Comparison of ENCODE assay signal across 16 cellular contexts in genomic region chrX:31590581-31591113, GRCh38.
DNase-seq lines count a peak whose midpoint lies in the region; ATAC-seq and TF ChIP-seq lines count a peak whose summit lies in the region.
"Had no signal": no experiment of that assay in that cellular context is flagged by ENCODE, and none has a peak within 500 bp of the region (broad histone marks: within the 10 kb centered on the region; RNA-seq: fewer than 3 reads in every experiment).

No MANE protein-coding gene starts in this region.

- TF ChIP-seq RAD21 in SK-N-SH (IDR thresholded peaks at IDR 0.05; ENCODE audit: low read length): no peak

- no peak overlapping the region for H3K4me3 Mint-ChIP-seq in WTC11
- H3K4me3 Mint-ChIP-seq: activated CD4-positive, alpha-beta T cell treated with anti-CD3 and anti-CD28 coated beads, Interleukin-2, amount 10 ng/mL, durations not matched to agents 24 days and 14 days; H9; IgD-negative memory B cell; nephron progenitor cell; T-cell had no signal

- no peak overlapping the region for H3K4me2 ChIP-seq in SK-N-SH

- CTCF ChIA-PET in SK-N-SH (lab: Yijun Ruan, JAX) (interaction anchor here (0.7 kb wide), 1 partner anchor 17 kb away, joined by 3 read pairs; no protein-coding TSS in a partner anchor), WTC11 (lab: Charles Lee) (no interaction called here)

- H3K27ac ChIP-seq in SK-N-SH (ENCODE audit: low read depth in 2 of 2, low read length in 1 of 2): peak overlapping the region in 1 of 2 experiments; percentile 40; a peak in 3 of 4 replicates
- H3K27ac ChIP-seq in WERI-Rb-1: no peak overlapping the region
- H3K27ac ChIP-seq: skin epidermis had no signal

- H2AFZ ChIP-seq in SK-N-SH (ENCODE audit: low read depth): no peak overlapping the region

- no peak for ATAC-seq in WTC11
- ATAC-seq: T-cell had no signal

- no peaks in the 10 kb centered on the region for H3K36me3 Mint-ChIP-seq in WTC11
- H3K36me3 Mint-ChIP-seq: IgD-negative memory B cell, T-cell had no signal

- H3K27ac Mint-ChIP-seq in WTC11: no peak overlapping the region
- H3K27ac Mint-ChIP-seq: activated CD4-positive, alpha-beta T cell treated with anti-CD3 and anti-CD28 coated beads, Interleukin-2, amount 10 ng/mL, durations not matched to agents 24 days and 14 days; H9; IgD-negative memory B cell; nephron progenitor cell; T-cell had no signal

- H3K4me1 Mint-ChIP-seq in WTC11: peaks cover 16% of the 10 kb centered on the region
- H3K4me1 Mint-ChIP-seq: activated CD4-positive, alpha-beta T cell treated with anti-CD3 and anti-CD28 coated beads, Interleukin-2, amount 10 ng/mL, durations not matched to agents 24 days and 14 days; IgD-negative memory B cell; nephron progenitor cell; T-cell had no signal

- 41% methylated on average over 5 of the region's 5 CpGs for WGBS in SK-N-SH (ENCODE audit: low lambda C conversion rate)

- TF ChIP-seq EP300 in SK-N-SH (IDR thresholded peaks at IDR 0.05; ENCODE audit: borderline replicate concordance in 1 of 2, low read depth in 1 of 2, low read length in 1 of 2): peak in 1 of 2 experiments; percentile 15; a peak in 1 of 4 replicates

- H3K36me3 ChIP-seq in SK-N-SH (replicated peaks in 1 of 2; ENCODE audit: control insufficient read depth in 1 of 2, insufficient read depth in 2 of 2, low read length in 1 of 2) (no peaks in the 10 kb centered on the region), WERI-Rb-1 (no peaks in the 10 kb centered on the region)

- H4K20me1 ChIP-seq in SK-N-SH (ENCODE audit: insufficient read depth): no peaks in the 10 kb centered on the region

- TF ChIP-seq CTCF in SK-N-SH (IDR thresholded peaks at IDR 0.05): no peak
- no peak for TF ChIP-seq CTCF in fibroblast of the aortic adventitia (IDR thresholded peaks at IDR 0.05; ENCODE audit: insufficient read depth, low read length)
- no peak for TF ChIP-seq CTCF in WERI-Rb-1 (IDR thresholded peaks at IDR 0.05; ENCODE audit: low read depth, low read length)
- no peak for TF ChIP-seq CTCF in WTC11 (IDR thresholded peaks at IDR 0.05)

- H3K79me2 ChIP-seq in SK-N-SH (ENCODE audit: insufficient read depth): no peaks in the 10 kb centered on the region

- no peaks in the 10 kb centered on the region for H3K9me3 Mint-ChIP-seq in WTC11
- H3K9me3 Mint-ChIP-seq: activated CD4-positive, alpha-beta T cell treated with anti-CD3 and anti-CD28 coated beads, Interleukin-2, amount 10 ng/mL, durations not matched to agents 24 days and 14 days had no signal

- in situ Hi-C loops in G401 (cut with HindIII; ENCODE audit: low sequenced_read_pairs): no loop called here

- DNase-seq in HCEC 1CT (peak; percentile 56), SK-N-SH (no peak), fibroblast of the aortic adventitia (ENCODE audit: low read depth) (peak; percentile 38), superior temporal gyrus (ENCODE audit: extremely low spot score) (peak; percentile 16), WERI-Rb-1 (no peak), G401 (ENCODE audit: low spot score) (no peak), WTC11 (ENCODE audit: low spot score) (no peak)
- DNase-seq: activated CD4-positive, alpha-beta T cell treated with anti-CD3 and anti-CD28 coated beads, Interleukin-2, amount 10 ng/mL, durations not matched to agents 24 days and 14 days; central memory CD4-positive, alpha-beta T cell; DMS153; H9; NCI-H1694 treated with DMSO at 0.1 percent for 48 hours; nephron progenitor cell; T-cell had no signal

- POLR2A ChIA-PET in SK-N-SH (lab: Yijun Ruan, JAX): no interaction called here
- POLR2A ChIA-PET in WTC11 (lab: Charles Lee): no interaction called here

- no peaks in the 10 kb centered on the region for H3K4me1 ChIP-seq in SK-N-SH (ENCODE audit: control insufficient read depth in 1 of 2, insufficient read depth in 2 of 2, low read depth in 1 of 2, low read length in 1 of 2)

- no peaks in the 10 kb centered on the region for H3K9me2 ChIP-seq in SK-N-SH

- H3K9me3 ChIP-seq in SK-N-SH: no peaks in the 10 kb centered on the region
- H3K9me3 ChIP-seq in WERI-Rb-1 (ENCODE audit: severe bottlenecking): no peaks in the 10 kb centered on the region

- no peak overlapping the region for H3K9ac ChIP-seq in SK-N-SH

- H3F3A ChIP-seq in SK-N-SH (replicated peaks; ENCODE audit: insufficient read depth): peaks cover 6% of the 10 kb centered on the region

- no peaks in the 10 kb centered on the region for H3K27me3 Mint-ChIP-seq in WTC11 (ENCODE audit: low read depth)
- H3K27me3 Mint-ChIP-seq: activated CD4-positive, alpha-beta T cell treated with anti-CD3 and anti-CD28 coated beads, Interleukin-2, amount 10 ng/mL, durations not matched to agents 24 days and 14 days; IgD-negative memory B cell had no signal

- H3K4me3 ChIP-seq in SK-N-SH (ENCODE audit: low read depth in 2 of 2, low read length in 1 of 2) (no peak overlapping the region), fibroblast of the aortic adventitia (ENCODE audit: low read depth, low read length) (no peak overlapping the region), WERI-Rb-1 (ENCODE audit: low read depth, low read length) (no peak overlapping the region)
- H3K4me3 ChIP-seq: skin epidermis had no signal

- H3K27me3 ChIP-seq in SK-N-SH (ENCODE audit: insufficient read depth) (no peaks in the 10 kb centered on the region), WERI-Rb-1 (ENCODE audit: insufficient read depth, low read depth, severe bottlenecking) (peaks cover 2% of the 10 kb centered on the region)

TF ChIP-seq in SK-N-SH, 30 proteins besides CTCF, POLR2A, EP300 and RAD21 (continues in another document):
- TF ChIP-seq TCF12 (IDR thresholded peaks at IDR 0.05) (peak; percentile 23; the same call in 1 of the 2 replicates), TAF1 (IDR thresholded peaks at IDR 0.05; ENCODE audit: borderline replicate concordance, low read depth, low read length) (no peak), FOXJ3 (CRISPR knock-in tag; IDR thresholded peaks at IDR 0.05) (no peak), NFIC (IDR thresholded peaks at IDR 0.05; ENCODE audit: borderline replicate concordance) (peak; percentile 62), FOSL2 (IDR thresholded peaks at IDR 0.05; ENCODE audit: borderline replicate concordance, low read depth) (peak; percentile 51; the same call in 1 of the 2 replicates), EZH2phosphoT487 (IDR thresholded peaks at IDR 0.05; ENCODE audit: borderline replicate concordance, low read depth) (no peak), RCOR1 (IDR thresholded peaks at IDR 0.05; ENCODE audit: low read length) (no peak), GATA2 (CRISPR knock-in tag; IDR thresholded peaks at IDR 0.05) (no peak), JUND (IDR thresholded peaks at IDR 0.05) (peak; percentile 71), USF2 (IDR thresholded peaks at IDR 0.05; ENCODE audit: borderline replicate concordance, low read depth, low read length) (no peak)

TF ChIP-seq in WTC11, 78 proteins besides CTCF, POLR2A, EP300 and RAD21 (continues in another document):
- TF ChIP-seq SMAD3 (CRISPR knock-in tag; IDR thresholded peaks at IDR 0.05; ENCODE audit: borderline replicate concordance) (no peak), ZNF232 (CRISPR knock-in tag; IDR thresholded peaks at IDR 0.05) (no peak), NFATC4 (CRISPR knock-in tag; IDR thresholded peaks at IDR 0.05) (no peak), ESRRA (CRISPR knock-in tag; IDR thresholded peaks at IDR 0.05; ENCODE audit: borderline replicate concordance) (no peak), SMAD4 (CRISPR knock-in tag; IDR thresholded peaks at IDR 0.05) (no peak), CBFB (CRISPR knock-in tag; IDR thresholded peaks at IDR 0.05; ENCODE audit: low read depth) (no peak), ZBTB21 (CRISPR knock-in tag; IDR thresholded peaks at IDR 0.05; ENCODE audit: borderline replicate concordance) (no peak), FOXP1 (CRISPR knock-in tag; IDR thresholded peaks at IDR 0.05; ENCODE audit: borderline replicate concordance) (no peak)
- TF ChIP-seq, protein P1, sequence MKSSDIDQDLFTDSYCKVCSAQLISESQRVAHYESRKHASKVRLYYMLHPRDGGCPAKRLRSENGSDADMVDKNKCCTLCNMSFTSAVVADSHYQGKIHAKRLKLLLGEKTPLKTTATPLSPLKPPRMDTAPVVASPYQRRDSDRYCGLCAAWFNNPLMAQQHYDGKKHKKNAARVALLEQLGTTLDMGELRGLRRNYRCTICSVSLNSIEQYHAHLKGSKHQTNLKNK (CRISPR knock-in tag; IDR thresholded peaks at IDR 0.05): no peak
- TF ChIP-seq, protein P2, sequence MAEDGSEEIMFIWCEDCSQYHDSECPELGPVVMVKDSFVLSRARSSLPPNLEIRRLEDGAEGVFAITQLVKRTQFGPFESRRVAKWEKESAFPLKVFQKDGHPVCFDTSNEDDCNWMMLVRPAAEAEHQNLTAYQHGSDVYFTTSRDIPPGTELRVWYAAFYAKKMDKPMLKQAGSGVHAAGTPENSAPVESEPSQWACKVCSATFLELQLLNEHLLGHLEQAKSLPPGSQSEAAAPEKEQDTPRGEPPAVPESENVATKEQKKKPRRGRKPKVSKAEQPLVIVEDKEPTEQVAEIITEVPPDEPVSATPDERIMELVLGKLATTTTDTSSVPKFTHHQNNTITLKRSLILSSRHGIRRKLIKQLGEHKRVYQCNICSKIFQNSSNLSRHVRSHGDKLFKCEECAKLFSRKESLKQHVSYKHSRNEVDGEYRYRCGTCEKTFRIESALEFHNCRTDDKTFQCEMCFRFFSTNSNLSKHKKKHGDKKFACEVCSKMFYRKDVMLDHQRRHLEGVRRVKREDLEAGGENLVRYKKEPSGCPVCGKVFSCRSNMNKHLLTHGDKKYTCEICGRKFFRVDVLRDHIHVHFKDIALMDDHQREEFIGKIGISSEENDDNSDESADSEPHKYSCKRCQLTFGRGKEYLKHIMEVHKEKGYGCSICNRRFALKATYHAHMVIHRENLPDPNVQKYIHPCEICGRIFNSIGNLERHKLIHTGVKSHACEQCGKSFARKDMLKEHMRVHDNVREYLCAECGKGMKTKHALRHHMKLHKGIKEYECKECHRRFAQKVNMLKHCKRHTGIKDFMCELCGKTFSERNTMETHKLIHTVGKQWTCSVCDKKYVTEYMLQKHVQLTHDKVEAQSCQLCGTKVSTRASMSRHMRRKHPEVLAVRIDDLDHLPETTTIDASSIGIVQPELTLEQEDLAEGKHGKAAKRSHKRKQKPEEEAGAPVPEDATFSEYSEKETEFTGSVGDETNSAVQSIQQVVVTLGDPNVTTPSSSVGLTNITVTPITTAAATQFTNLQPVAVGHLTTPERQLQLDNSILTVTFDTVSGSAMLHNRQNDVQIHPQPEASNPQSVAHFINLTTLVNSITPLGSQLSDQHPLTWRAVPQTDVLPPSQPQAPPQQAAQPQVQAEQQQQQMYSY (CRISPR knock-in tag; IDR thresholded peaks at IDR 0.05): no peak

Comparison
In these comparisons a context has a peak if more than half of its experiments do, and no peak if none do; other contexts are left out.
1. DNase-seq: peak in HCEC 1CT (single experiment), fibroblast of the aortic adventitia (single experiment) and superior temporal gyrus (single experiment); none in SK-N-SH (single experiment), WERI-Rb-1 (single experiment), G401 (single experiment) and WTC11 (single experiment).